ENCODE assay signal across 8 cellular contexts in the genomic region with DNA sequence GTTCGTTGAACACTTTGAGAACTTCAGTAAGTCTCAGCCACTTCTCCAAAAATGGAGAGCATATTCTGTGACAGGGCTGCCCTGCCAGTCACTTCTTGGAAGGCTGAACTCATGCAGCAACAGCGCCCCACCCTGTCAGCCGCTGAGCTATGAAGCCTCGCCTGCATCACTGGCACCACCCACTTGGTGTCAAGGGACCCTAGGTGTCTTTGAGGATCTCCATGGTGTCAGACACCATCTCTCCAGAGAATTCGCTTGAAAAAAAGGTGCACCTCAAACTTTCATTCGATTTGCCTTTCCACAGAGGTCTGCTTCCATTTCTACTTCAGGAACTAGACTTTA.
DNase-seq lines count a peak whose midpoint lies in the region; ATAC-seq and TF ChIP-seq lines count a peak whose summit lies in the region.
"Not testable (repeated sequence)": the region's sequence is repeated elsewhere in the genome, so short reads cannot be mapped to it uniquely, and the experiment has no call there.

No MANE protein-coding gene starts in this region.

- H3K9ac ChIP-seq in mammary epithelial cell (ENCODE audit: insufficient read depth, low read length), result not testable (repeated sequence)

- H3K27ac ChIP-seq in C4-2B; mammary epithelial cell (ENCODE audit: insufficient read depth, low read depth, low read length); cardiac muscle cell: not testable (repeated sequence)

- not testable (repeated sequence) for H3K27ac Mint-ChIP-seq in activated CD4-positive, alpha-beta memory T cell treated with anti-CD3 and anti-CD28 coated beads, Interleukin-2, amount 10 ng/mL, durations not matched to agents 7 days and 5 days

- not testable (repeated sequence) for BruUV-seq in mammary epithelial cell (replicated peaks; lab: Mats Ljungman, UMichigan)

- DNase-seq in NB4 (ENCODE audit: low read depth), result peak; percentile 25
- peak; percentile 44 for DNase-seq in activated CD4-positive, alpha-beta memory T cell treated with anti-CD3 and anti-CD28 coated beads, Interleukin-2, amount 10 ng/mL, durations not matched to agents 7 days and 5 days
- DNase-seq in mammary epithelial cell, result peak; percentile 8
- peak; percentile 36 to 53 for DNase-seq in cardiac muscle cell (ENCODE audit: low read depth in 1 of 2, low spot score in 1 of 2)
- peak; percentile 14 for DNase-seq in myocyte (ENCODE audit: low read depth)
- DNase-seq in stimulated activated naive CD8-positive, alpha-beta T cell treated with anti-CD3 and anti-CD28 coated beads, Interleukin-15, Interleukin-2, amounts not matched to agents 100 U/mL and 50 U/mL, for 24 hours, result peak; percentile 8

- POLR2A ChIA-PET in activated CD4-positive, alpha-beta memory T cell treated with anti-CD3 and anti-CD28 coated beads, Interleukin-2, amount 10 ng/mL, durations not matched to agents 7 days and 5 days (lab: Charles Lee), result not testable (repeated sequence)

- H3K27me3 Mint-ChIP-seq in activated CD4-positive, alpha-beta memory T cell treated with anti-CD3 and anti-CD28 coated beads, Interleukin-2, amount 10 ng/mL, durations not matched to agents 7 days and 5 days, result not testable (repeated sequence)

- in situ Hi-C loops in mammary epithelial cell (cut with MboI; ENCODE audit: low sequenced_read_pairs in 2 of 2), result not testable (repeated sequence)

- CTCF ChIA-PET in activated CD4-positive, alpha-beta memory T cell treated with anti-CD3 and anti-CD28 coated beads, Interleukin-2, amount 10 ng/mL, durations not matched to agents 7 days and 5 days (lab: Charles Lee); mammary epithelial cell (lab: Charles Lee; ENCODE audit: low non-redundant PET): not testable (repeated sequence)

- H3K9me3 Mint-ChIP-seq in activated CD4-positive, alpha-beta memory T cell treated with anti-CD3 and anti-CD28 coated beads, Interleukin-2, amount 10 ng/mL, durations not matched to agents 7 days and 5 days, result not testable (repeated sequence)

- not testable (repeated sequence) for H3K36me3 Mint-ChIP-seq in activated CD4-positive, alpha-beta memory T cell treated with anti-CD3 and anti-CD28 coated beads, Interleukin-2, amount 10 ng/mL, durations not matched to agents 7 days and 5 days (ENCODE audit: low read depth)

- intact Hi-C loops in mammary epithelial cell (cut with micrococcal nuclease), result not testable (repeated sequence)

- H2AFZ ChIP-seq in mammary epithelial cell (ENCODE audit: low read depth, low read length), result not testable (repeated sequence)

- not testable (repeated sequence) for H3K27me3 ChIP-seq in mammary epithelial cell (ENCODE audit: insufficient read depth, low read length); cardiac muscle cell

- H3K4me3 Mint-ChIP-seq in activated CD4-positive, alpha-beta memory T cell treated with anti-CD3 and anti-CD28 coated beads, Interleukin-2, amount 10 ng/mL, durations not matched to agents 7 days and 5 days, result not testable (repeated sequence)

- TF ChIP-seq POLR2A in NB4 (IDR thresholded peaks at IDR 0.05; ENCODE audit: extremely low read depth, insufficient read length), result not testable (repeated sequence)

- not testable (repeated sequence) for H3K36me3 ChIP-seq in mammary epithelial cell (ENCODE audit: insufficient read depth, low read length); cardiac muscle cell

- peak; percentile 53 for ATAC-seq in GM21576 (IDR thresholded peaks at IDR 0.05; ENCODE audit: unreplicated experiment)
- not testable (repeated sequence) for ATAC-seq in stimulated activated naive CD8-positive, alpha-beta T cell treated with anti-CD3 and anti-CD28 coated beads, Interleukin-15, Interleukin-2, amounts not matched to agents 100 U/mL and 50 U/mL, for 24 hours

- not testable (repeated sequence) for H3K9me3 ChIP-seq in mammary epithelial cell (replicated peaks; ENCODE audit: insufficient read depth, low read length); cardiac muscle cell (ENCODE audit: low read depth)

- TF ChIP-seq CTCF in C4-2B (conservative IDR thresholded peaks at IDR 0.05) (peak; percentile 46), NB4 (IDR thresholded peaks at IDR 0.05; ENCODE audit: low read depth, low read length) (peak; percentile 2)
- not testable (repeated sequence) for TF ChIP-seq CTCF in mammary epithelial cell (conservative IDR thresholded peaks at IDR 0.05 in 1 of 2, IDR thresholded peaks at IDR 0.05 in 1 of 2; ENCODE audit: extremely low read depth in 1 of 2, insufficient read depth in 1 of 2, low read depth in 1 of 2, low read length in 2 of 2); cardiac muscle cell (IDR thresholded peaks at IDR 0.05; ENCODE audit: low read depth, low read length)

- H3K79me2 ChIP-seq in mammary epithelial cell (ENCODE audit: insufficient read depth, low read length), result not testable (repeated sequence)

- not testable (repeated sequence) for H3K4me3 ChIP-seq in NB4 (ENCODE audit: low read depth, low read length); mammary epithelial cell (replicated peaks in 1 of 3; ENCODE audit: insufficient read depth in 1 of 3, low read depth in 2 of 3, low read length in 3 of 3); cardiac muscle cell

- WGBS in mammary epithelial cell (ENCODE audit: low coverage, missing lambda C conversion rate), result 100% methylated on average over 1 of the region's 6 CpGs

- dilution Hi-C loops in mammary epithelial cell (cut with HindIII; ENCODE audit: low sequenced_read_pairs), result not testable (repeated sequence)

- not testable (repeated sequence) for H4K20me1 ChIP-seq in mammary epithelial cell (ENCODE audit: insufficient read depth, low read length)

- not testable (repeated sequence) for H3K4me2 ChIP-seq in mammary epithelial cell (ENCODE audit: insufficient read depth, low read depth, low read length)

- H3K4me1 Mint-ChIP-seq in activated CD4-positive, alpha-beta memory T cell treated with anti-CD3 and anti-CD28 coated beads, Interleukin-2, amount 10 ng/mL, durations not matched to agents 7 days and 5 days, result not testable (repeated sequence)

- not testable (repeated sequence) for H3K4me1 ChIP-seq in mammary epithelial cell (ENCODE audit: insufficient read depth, low read length); cardiac muscle cell (ENCODE audit: low read depth)
